24 cellular contexts compared by ENCODE assay signal in the genomic region with DNA sequence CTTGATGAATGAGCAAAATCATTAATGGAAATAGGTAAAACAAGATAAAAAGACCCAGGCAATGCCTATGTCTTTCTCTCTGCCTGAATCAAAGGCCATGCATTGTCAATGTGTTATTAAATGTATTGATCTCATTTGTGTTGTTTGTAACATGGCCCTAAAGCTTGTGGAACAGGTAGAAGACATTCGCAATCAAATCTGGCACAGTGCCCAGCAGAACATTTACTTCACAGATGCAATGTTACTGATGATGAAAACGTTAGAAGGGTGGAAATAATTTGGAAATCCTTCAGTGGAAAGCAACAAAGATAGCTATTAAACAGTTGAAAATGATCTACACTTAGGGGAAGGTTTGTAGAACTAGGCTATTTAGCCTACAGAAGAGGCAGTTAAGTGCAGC.
DNase-seq lines count a peak whose midpoint lies in the region; ATAC-seq, FAIRE-seq and TF ChIP-seq lines count a peak whose summit lies in the region.
"Had no signal": no experiment of that assay in that cellular context is flagged by ENCODE, and none has a peak within 500 bp of the region (broad histone marks: within the 10 kb centered on the region; RNA-seq: fewer than 3 reads in every experiment).

No MANE protein-coding gene starts in this region.

- H3K4me1 ChIP-seq in transverse colon = peaks cover 0 to 16% (median 3%) of the 10 kb centered on the region in 4 donors
- H3K4me1 ChIP-seq: gastrocnemius medialis, left lung, uterus had no signal

- no peaks in the 10 kb centered on the region for H3K9me3 ChIP-seq in transverse colon
- H3K9me3 ChIP-seq: gastrocnemius medialis, left lung, sigmoid colon, uterus had no signal

- no peak for TF ChIP-seq CTCF in transverse colon (IDR thresholded peaks at IDR 0.05)

- in situ Hi-C loops in transverse colon (cut with MboI; ENCODE audit: low pct_ligation_motif_present in 1 of 4, low pct_unique_long_range_greater_than_20kb in 1 of 4, low sequenced_read_pairs in 3 of 4) = no loop called here

- ATAC-seq in sciatic nerve = no peak
- ATAC-seq: gastrocnemius medialis, GM23338, left lung had no signal

- no peak for TF ChIP-seq POLR2A in transverse colon (IDR thresholded peaks at IDR 0.05)

- no peak overlapping the region for H3K4me3 ChIP-seq in transverse colon
- H3K4me3 ChIP-seq: gastrocnemius medialis, GM23338, left lung, sigmoid colon, uterus had no signal

- no peak for FAIRE-seq in GM19239 (lab: Jason Lieb, UNC)
- FAIRE-seq: bronchial epithelial cell had no signal

- 36 to 43% methylated on average over 2 of the region's 2 CpGs for WGBS in transverse colon (ENCODE audit: low coverage in 1 of 2), 2 donors

- TF ChIP-seq EP300 in transverse colon (IDR thresholded peaks at IDR 0.05; ENCODE audit: low read depth) = no peak

- DNase-seq in NCI-H82 (lab: John Stamatoyannopoulos, UW) (peak; percentile 52), NCI-H82 treated with DMSO at 0.1 percent for 48 hours (lab: John Stamatoyannopoulos, UW; ENCODE audit: unreplicated experiment) (no peak), NCI-H1436 treated with DMSO at 0.1 percent for 48 hours (lab: John Stamatoyannopoulos, UW) (peak; percentile 51), NCI-H748 treated with DMSO at 0.1 percent for 48 hours (lab: John Stamatoyannopoulos, UW) (peak; percentile 87), transverse colon (peak; percentile 20), head of caudate nucleus (no peak), GM19239 (ENCODE audit: insufficient read length, low spot score) (no peak), sciatic nerve (ENCODE audit: low spot score) (no peak)
- DNase-seq: ACHN; activated CD4-positive, CD25-positive, alpha-beta regulatory T cell; activated CD8-positive, alpha-beta memory T cell treated with anti-CD3 and anti-CD28 coated beads for 24 hours; activated naive CD8-positive, alpha-beta T cell treated with anti-CD3 and anti-CD28 coated beads, Interleukin-2, amount 10 ng/mL, durations not matched to agents 7 days and 5 days; CD4-positive, alpha-beta memory T cell; erythroblast; gastrocnemius medialis; GDM1; IMR-90; left lung; sigmoid colon; stimulated activated CD4-positive, alpha-beta T cell treated with anti-CD3 and anti-CD28 coated beads, Interleukin-1b, Interleukin-23, amount 100 ng/mL, for 48 hours; T-helper 2 cell; uterus had no signal

- H3K36me3 ChIP-seq in transverse colon = no peaks in the 10 kb centered on the region
- H3K36me3 ChIP-seq: gastrocnemius medialis, left lung, sigmoid colon, uterus had no signal

- H3K27me3 ChIP-seq in transverse colon = no peaks in the 10 kb centered on the region
- H3K27me3 ChIP-seq: gastrocnemius medialis, left lung, sigmoid colon, uterus had no signal

- no peak overlapping the region for H3K27ac ChIP-seq in transverse colon
- H3K27ac ChIP-seq: gastrocnemius medialis, left lung, sigmoid colon, uterus had no signal

- intact Hi-C loops in transverse colon (cut with DNase I; ENCODE audit: low total_unique reads) = no loop called here
- intact Hi-C loops in head of caudate nucleus (cut with DNase I) = no loop called here
- intact Hi-C loops in sciatic nerve (cut with DNase I) = no loop called here

Comparison
In these comparisons a context has a peak if more than half of its experiments do, and no peak if none do; other contexts are left out.
1. DNase-seq: peak in NCI-H82 (single experiment), NCI-H1436 treated with DMSO at 0.1 percent for 48 hours (single experiment), NCI-H748 treated with DMSO at 0.1 percent for 48 hours (single experiment) and transverse colon (single experiment); none in NCI-H82 treated with DMSO at 0.1 percent for 48 hours (single experiment), head of caudate nucleus (0 of 42), GM19239 (single experiment) and sciatic nerve (single experiment).